ENCODE assay signal across 19 cellular contexts in the genomic region with DNA sequence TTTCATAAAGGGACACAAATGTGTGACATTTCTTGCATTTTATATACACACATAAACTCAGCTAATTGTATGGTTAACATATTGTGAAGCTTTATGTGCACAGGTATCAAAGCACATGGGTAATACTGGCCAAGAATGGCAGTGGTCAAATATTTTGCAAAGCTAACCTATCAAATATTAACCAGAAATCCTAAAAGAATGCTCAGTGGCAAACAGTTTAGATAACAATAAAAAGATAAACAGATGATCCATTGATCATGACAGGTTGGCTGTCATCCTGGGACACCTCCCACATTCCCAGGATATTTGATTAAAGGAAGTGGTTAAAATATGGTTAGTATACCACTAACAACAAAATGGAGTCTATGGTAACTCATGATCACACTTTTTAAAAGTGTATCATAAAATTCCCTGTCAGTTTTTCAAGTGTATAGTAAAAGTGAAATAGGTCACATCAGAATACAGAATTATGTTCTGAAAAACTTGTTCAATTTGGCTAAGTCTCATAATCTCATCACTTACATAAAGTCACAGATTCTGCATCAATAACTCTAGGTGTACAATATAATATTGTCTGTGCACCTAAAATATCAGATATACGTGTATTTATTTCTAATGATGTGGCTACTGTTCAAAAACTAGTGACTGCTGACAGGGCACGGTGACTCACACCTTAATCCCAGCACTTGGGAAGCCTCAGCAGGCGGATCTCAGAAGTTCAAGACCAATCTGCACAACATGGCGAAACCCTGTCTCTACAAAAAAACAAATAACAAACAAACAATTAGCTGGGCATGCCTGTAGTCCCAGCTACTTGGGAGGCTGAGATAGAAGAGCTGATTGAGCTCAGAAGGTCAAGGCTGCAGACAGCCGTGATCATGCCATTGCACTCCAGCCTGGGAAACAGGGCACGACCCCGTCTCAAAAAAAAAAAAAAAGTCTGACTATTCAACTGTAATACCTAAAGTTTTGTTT. TPM values are rescaled to one million over a fixed set of nuclear protein-coding genes. Genes with fewer than 3 reads are reported as not detected.
A peak's percentile ranks its signal among the peaks of the same experiment; 100 is the strongest.
DNase-seq lines count a peak whose midpoint lies in the region; ATAC-seq, FAIRE-seq and TF ChIP-seq lines count a peak whose summit lies in the region.
"Had no signal": no experiment of that assay in that cellular context is flagged by ENCODE, and none has a peak within 500 bp of the region (broad histone marks: within the 10 kb centered on the region; RNA-seq: fewer than 3 reads in every experiment).

No MANE protein-coding gene starts in this region.

- H3K9ac ChIP-seq in keratinocyte (ENCODE audit: control insufficient read depth, extremely low read depth, insufficient read depth, low read length), result no peak overlapping the region
- H3K9ac ChIP-seq: KMS-11, neural progenitor cell had no signal

- no peaks in the 10 kb centered on the region for H3K27me3 ChIP-seq in keratinocyte (ENCODE audit: control insufficient read depth, extremely low read depth, insufficient read depth, low read length)
- H3K27me3 ChIP-seq in vagina, result no peaks in the 10 kb centered on the region
- H3K27me3 ChIP-seq: neural progenitor cell, tibial nerve had no signal

- no peak overlapping the region for H3K4me3 ChIP-seq in coronary artery
- H3K4me3 ChIP-seq in keratinocyte (ENCODE audit: control insufficient read depth in 2 of 3, extremely low read depth in 1 of 3, insufficient read depth in 2 of 3, low read depth in 1 of 3, low read length in 3 of 3), result no peak overlapping the region
- no peak overlapping the region for H3K4me3 ChIP-seq in vagina
- H3K4me3 ChIP-seq: GM23338, neural progenitor cell, tibial nerve had no signal

- in situ Hi-C loops in Caki2 (cut with HindIII; ENCODE audit: low pct_unique_long_range_greater_than_20kb, low sequenced_read_pairs), result no loop called here

- H3K9me3 ChIP-seq in keratinocyte (ENCODE audit: control insufficient read depth, low read depth, low read length), result no peaks in the 10 kb centered on the region
- no peaks in the 10 kb centered on the region for H3K9me3 ChIP-seq in vagina
- H3K9me3 ChIP-seq: tibial nerve had no signal

- DNase-seq in Caki2 (ENCODE audit: low read depth) (peak; percentile 74), M059J (ENCODE audit: low read depth) (peak; percentile 73), coronary artery (ENCODE audit: low spot score) (no peak), keratinocyte (ENCODE audit: low read depth, low spot score) (no peak), vagina (ENCODE audit: extremely low spot score in 2 of 2) (no peak), COLO668 (lab: John Stamatoyannopoulos, UW; ENCODE audit: unreplicated experiment) (no peak)
- no peak for DNase-seq in effector memory CD8-positive, alpha-beta T cell
- DNase-seq: activated CD4-positive, alpha-beta memory T cell treated with anti-CD3 and anti-CD28 coated beads for 36 hours; activated naive CD8-positive, alpha-beta T cell treated with anti-CD3 and anti-CD28 coated beads, Interleukin-2, amount 10 ng/mL, durations not matched to agents 7 days and 5 days; activated T-cell treated with anti-CD3 and anti-CD28 coated beads, Interleukin-2, amount 50 U/mL, for 72 hours; NCI-H146; stimulated activated CD4-positive, alpha-beta T cell treated with anti-CD3 and anti-CD28 coated beads, Interleukin-4, amount 100 ng/mL, for 1 hour had no signal

- H2AFZ ChIP-seq in keratinocyte (ENCODE audit: control insufficient read depth, low read length), result peak overlapping the region; percentile 10
- H2AFZ ChIP-seq: GM23338, neural progenitor cell had no signal

- H3K9me1 ChIP-seq in keratinocyte (ENCODE audit: control insufficient read depth, extremely low read depth, insufficient read depth, low read length), result no peaks in the 10 kb centered on the region

- no peaks in the 10 kb centered on the region for H3K4me1 Mint-ChIP-seq in effector memory CD8-positive, alpha-beta T cell (ENCODE audit: low read depth in 2 of 2)
- H3K4me1 Mint-ChIP-seq: activated naive CD8-positive, alpha-beta T cell treated with anti-CD3 and anti-CD28 coated beads, Interleukin-2, amount 10 ng/mL, durations not matched to agents 7 days and 5 days had no signal

- H3K36me3 ChIP-seq in keratinocyte (ENCODE audit: control insufficient read depth in 2 of 2, extremely low read depth in 1 of 2, insufficient read depth in 2 of 2, low read length in 2 of 2), result no peaks in the 10 kb centered on the region
- H3K36me3 ChIP-seq in vagina, result no peaks in the 10 kb centered on the region
- H3K36me3 ChIP-seq: neural progenitor cell, tibial nerve had no signal

- H3K4me1 ChIP-seq in keratinocyte (ENCODE audit: control insufficient read depth, extremely low read depth, insufficient read depth, low read length), result peaks cover 7% of the 10 kb centered on the region
- H3K4me1 ChIP-seq in vagina, result no peaks in the 10 kb centered on the region

- intact Hi-C loops in vagina (cut with DNase I), result no loop called here

- no peaks in the 10 kb centered on the region for H3K27me3 Mint-ChIP-seq in effector memory CD8-positive, alpha-beta T cell
- H3K27me3 Mint-ChIP-seq: activated CD4-positive, alpha-beta memory T cell treated with anti-CD3 and anti-CD28 coated beads for 36 hours; activated naive CD8-positive, alpha-beta T cell treated with anti-CD3 and anti-CD28 coated beads, Interleukin-2, amount 10 ng/mL, durations not matched to agents 7 days and 5 days; dendritic cell treated with granulocyte-macrophage colony-stimulating factor and Interleukin-4, amounts not matched to agents 40 ng/mL and 50 ng/mL, for 4 days had no signal

- TF ChIP-seq POLR2A in vagina (IDR thresholded peaks at IDR 0.05), result no peak

- H3K36me3 Mint-ChIP-seq in effector memory CD8-positive, alpha-beta T cell (ENCODE audit: insufficient read depth), result no peaks in the 10 kb centered on the region
- H3K36me3 Mint-ChIP-seq: activated CD4-positive, alpha-beta memory T cell treated with anti-CD3 and anti-CD28 coated beads for 36 hours; activated naive CD8-positive, alpha-beta T cell treated with anti-CD3 and anti-CD28 coated beads, Interleukin-2, amount 10 ng/mL, durations not matched to agents 7 days and 5 days had no signal

- no peak overlapping the region for H3K4me3 Mint-ChIP-seq in effector memory CD8-positive, alpha-beta T cell
- H3K4me3 Mint-ChIP-seq: activated CD4-positive, alpha-beta memory T cell treated with anti-CD3 and anti-CD28 coated beads for 36 hours; activated naive CD8-positive, alpha-beta T cell treated with anti-CD3 and anti-CD28 coated beads, Interleukin-2, amount 10 ng/mL, durations not matched to agents 7 days and 5 days; activated T-cell treated with anti-CD3 and anti-CD28 coated beads, Interleukin-2, amount 50 U/mL, for 72 hours; dendritic cell treated with granulocyte-macrophage colony-stimulating factor and Interleukin-4, amounts not matched to agents 40 ng/mL and 50 ng/mL, for 4 days; GM23338; neural progenitor cell had no signal

- no peaks in the 10 kb centered on the region for H3K9me3 Mint-ChIP-seq in effector memory CD8-positive, alpha-beta T cell
- H3K9me3 Mint-ChIP-seq: dendritic cell treated with granulocyte-macrophage colony-stimulating factor and Interleukin-4, amounts not matched to agents 40 ng/mL and 50 ng/mL, for 4 days; GM23338 had no signal

- dilution Hi-C loops in keratinocyte (cut with MboI; ENCODE audit: extremely low pct_ligation_motif_present, low sequenced_read_pairs), result no loop called here

- H3K79me2 ChIP-seq in keratinocyte (ENCODE audit: control insufficient read depth, insufficient read depth, low read length), result no peaks in the 10 kb centered on the region

- FAIRE-seq in keratinocyte (lab: Jason Lieb, UNC), result no peak

- ATAC-seq in effector memory CD8-positive, alpha-beta T cell (replicated peaks), result no peak
- no peak for ATAC-seq in HG03469 (IDR thresholded peaks at IDR 0.05; ENCODE audit: unreplicated experiment)
- ATAC-seq: activated T-cell treated with anti-CD3 and anti-CD28 coated beads, Interleukin-2, amount 50 U/mL, for 72 hours; GM23338; sciatic nerve had no signal

- TF ChIP-seq CTCF in coronary artery (IDR thresholded peaks at IDR 0.05), result no peak
- TF ChIP-seq CTCF in keratinocyte (optimal IDR thresholded peaks at IDR 0.05 in 1 of 3, IDR thresholded peaks at IDR 0.05 in 1 of 3, conservative IDR thresholded peaks at IDR 0.05 in 1 of 3; ENCODE audit: extremely low read depth in 1 of 3, insufficient read depth in 2 of 3, low read length in 3 of 3), result no peak
- TF ChIP-seq CTCF in vagina (IDR thresholded peaks at IDR 0.05), result no peak

- no peak overlapping the region for H3K4me2 ChIP-seq in keratinocyte (ENCODE audit: control insufficient read depth, extremely low read depth, insufficient read depth, low read depth, low read length)
- H3K4me2 ChIP-seq: GM23338, KMS-11, neural progenitor cell had no signal

- H4K20me1 ChIP-seq in keratinocyte (ENCODE audit: control insufficient read depth, extremely low read depth, insufficient read depth, low read length), result no peaks in the 10 kb centered on the region

- no peak overlapping the region for H3K27ac Mint-ChIP-seq in effector memory CD8-positive, alpha-beta T cell
- H3K27ac Mint-ChIP-seq: activated CD4-positive, alpha-beta memory T cell treated with anti-CD3 and anti-CD28 coated beads for 36 hours; activated naive CD8-positive, alpha-beta T cell treated with anti-CD3 and anti-CD28 coated beads, Interleukin-2, amount 10 ng/mL, durations not matched to agents 7 days and 5 days; activated T-cell treated with anti-CD3 and anti-CD28 coated beads, Interleukin-2, amount 50 U/mL, for 72 hours; dendritic cell treated with granulocyte-macrophage colony-stimulating factor and Interleukin-4, amounts not matched to agents 40 ng/mL and 50 ng/mL, for 4 days; GM23338; neural progenitor cell had no signal

- H3K27ac ChIP-seq in coronary artery (peak overlapping the region; percentile 19 to 64), keratinocyte (ENCODE audit: control insufficient read depth, insufficient read depth, low read length) (no peak overlapping the region), vagina (no peak overlapping the region)
- H3K27ac ChIP-seq: KMS-11, neural progenitor cell, tibial nerve had no signal

RNA-seq across cellular contexts. Expression of a gene that starts 48.9 kb away (rescaled TPM):
- 82.4 and 83.5 TPM in 2 replicates for total RNA-seq in Caki2 (2014; rRNA removed; shearing (Covaris generic); ENCODE audit: low replicate concordance)
- 70.9 and 104 TPM in 2 replicates for total RNA-seq in M059J (2014; rRNA removed; shearing (Covaris generic))
- 0.27 to 0.71 TPM (median 0.46 TPM) in 3 replicates for polyA plus RNA-seq in keratinocyte
- polyA plus RNA-seq in keratinocyte (2011; ENCODE audit: low read depth), result not detected
- 0.26 and 0.43 TPM in 2 replicates for polyA plus RNA-seq in keratinocyte (2011; cell fraction: cytosol; rRNA removed)
- polyA plus RNA-seq in keratinocyte (2011; cell fraction: nucleus; rRNA removed), result 0.71 and 1.3 TPM in 2 replicates
- polyA plus RNA-seq in keratinocyte (2012; ENCODE audit: low replicate concordance), result 0.13 and 0.66 TPM in 2 replicates
- polyA minus RNA-seq in keratinocyte, result 0.10 to 2.4 TPM (median 0.61 TPM) in 3 replicates
- polyA minus RNA-seq in keratinocyte (2011; cell fraction: cytosol; rRNA and poly(A)+ RNA removed), result not detected
- polyA minus RNA-seq in keratinocyte (2011; cell fraction: nucleus; rRNA and poly(A)+ RNA removed), result 0.95 and 1.8 TPM in 2 replicates
- 3.7 TPM for total RNA-seq in vagina
- total RNA-seq: activated CD4-positive, alpha-beta memory T cell treated with anti-CD3 and anti-CD28 coated beads for 36 hours; activated naive CD8-positive, alpha-beta T cell treated with anti-CD3 and anti-CD28 coated beads, Interleukin-2, amount 10 ng/mL, durations not matched to agents 7 days and 5 days had no signal

Comparison
In these comparisons a context has a peak if more than half of its experiments do, and no peak if none do; other contexts are left out.
1. DNase-seq: peak in Caki2 (single experiment) and M059J (single experiment); none in coronary artery (single experiment), keratinocyte (single experiment), vagina (0 of 2), effector memory CD8-positive, alpha-beta T cell (0 of 3) and COLO668 (single experiment).
2. H3K27ac ChIP-seq: peak in coronary artery (2 of 2); none in keratinocyte (single experiment) and vagina (single experiment).
3. RNA of a gene that starts 48.9 kb away (total RNA-seq): 70.9 to 104 TPM in M059J and 82.4 to 83.5 TPM in Caki2; 3.7 TPM in vagina (single experiment); every median in the first group is over 10 times any median in the second.